ENCODE assay signal across 14 cellular contexts in the genomic region with DNA sequence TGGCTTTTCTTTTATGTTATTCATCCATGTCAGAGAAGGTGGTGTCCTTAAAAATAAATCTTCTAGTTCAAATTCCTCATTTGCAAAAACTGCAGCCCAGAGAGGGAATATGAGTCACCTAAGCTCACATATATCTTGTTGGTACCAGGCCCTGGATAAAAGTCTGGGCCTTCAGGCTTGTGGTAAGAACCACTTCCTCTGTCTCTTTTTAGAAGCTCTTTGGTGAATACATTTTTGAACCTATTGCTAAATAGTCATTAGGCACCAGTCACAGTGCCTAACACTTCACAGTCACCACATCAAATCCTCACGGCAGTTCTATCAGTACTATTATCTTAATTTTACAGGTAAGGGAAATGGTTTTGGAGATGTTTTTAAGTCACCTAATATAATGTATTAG.
DNase-seq lines count a peak whose midpoint lies in the region; ATAC-seq and TF ChIP-seq lines count a peak whose summit lies in the region.
"Had no signal": no experiment of that assay in that cellular context is flagged by ENCODE, and none has a peak within 500 bp of the region (broad histone marks: within the 10 kb centered on the region; RNA-seq: fewer than 3 reads in every experiment).

No MANE protein-coding gene starts in this region.

- in situ Hi-C loops in ACHN (cut with HindIII; ENCODE audit: low pct_ligation_motif_present, low pct_unique_long_range_greater_than_20kb, low sequenced_read_pairs), result no loop called here

- TF ChIP-seq CTCF in BJ (IDR thresholded peaks at IDR 0.05; ENCODE audit: insufficient read depth, low read depth, low read length) (no peak), RWPE1 (conservative IDR thresholded peaks at IDR 0.05; ENCODE audit: low read depth) (no peak)

- CTCF ChIA-PET in BJ (lab: Yijun Ruan, JAX) (interaction anchor here (0.9 to 2.0 kb wide), 4 partner anchors 9 to 199 kb away, joined by 3 to 8 read pairs (median 4); a partner anchor contains a TSS), RWPE1 (lab: Yijun Ruan, JAX) (no interaction called here)

- POLR2A ChIA-PET in BJ (lab: Charles Lee), result no interaction called here
- POLR2A ChIA-PET in RWPE1 (lab: Yijun Ruan, JAX; ENCODE audit: low non-redundant PET), result no interaction called here

- no peak overlapping the region for H3K27ac ChIP-seq in RWPE1
- H3K27ac ChIP-seq: neutrophil had no signal

- H3K4me3 ChIP-seq in BJ (ENCODE audit: low read depth, low read length), result no peak overlapping the region
- H3K4me3 ChIP-seq: GM12878 had no signal

- no peaks in the 10 kb centered on the region for H3K36me3 ChIP-seq in BJ (ENCODE audit: control insufficient read depth, insufficient read depth, low read length)
- H3K36me3 ChIP-seq: neutrophil had no signal

- peak; percentile 56 for ATAC-seq in HG03060 (IDR thresholded peaks at IDR 0.05; ENCODE audit: low read depth, unreplicated experiment)
- no peak for ATAC-seq in GM21526 (IDR thresholded peaks at IDR 0.05; ENCODE audit: low FRiP score, unreplicated experiment)
- ATAC-seq in HG02840 (IDR thresholded peaks at IDR 0.05; ENCODE audit: low FRiP score, unreplicated experiment), result no peak
- ATAC-seq: activated T-helper 17 cell treated with anti-CD3 and anti-CD28 coated beads, Interleukin-2, amount 50 U/mL, for 72 hours; GM12878; WTC11 had no signal

- H3K27me3 ChIP-seq in BJ (ENCODE audit: control insufficient read depth, insufficient read depth, low read length), result no peaks in the 10 kb centered on the region
- H3K27me3 ChIP-seq: neutrophil had no signal

- peak; percentile 65 for DNase-seq in BJ (ENCODE audit: low read depth)
- peak; percentile 45 for DNase-seq in RWPE1 (ENCODE audit: low spot score)
- peak; percentile 68 for DNase-seq in fibroblast of peridontal ligament (ENCODE audit: extremely low read depth)
- DNase-seq in ACHN, result no peak
- no peak for DNase-seq in stimulated activated CD4-positive, alpha-beta T cell treated with anti-CD3 and anti-CD28 coated beads, Interleukin-12 subunit alpha, Interleukin-12 subunit beta, amount 100 ng/mL, for 4 hours
- DNase-seq: stimulated activated CD4-positive, alpha-beta T cell treated with anti-CD3 and anti-CD28 coated beads, Interleukin-2, amount 100 ng/mL, for 24 hours; substantia nigra had no signal

Comparison
In these comparisons a context has a peak if more than half of its experiments do, and no peak if none do; other contexts are left out.
1. DNase-seq: peak in BJ (single experiment), RWPE1 (single experiment) and fibroblast of peridontal ligament (single experiment); none in ACHN (single experiment) and stimulated activated CD4-positive, alpha-beta T cell treated with anti-CD3 and anti-CD28 coated beads, Interleukin-12 subunit alpha, Interleukin-12 subunit beta, amount 100 ng/mL, for 4 hours (single experiment).